28 cellular contexts compared by ENCODE assay signal in genomic region chr21:18524097-18524496, GRCh38.
"Had no signal": no experiment of that assay in that cellular context is flagged by ENCODE, and none has a peak within 500 bp of the region (broad histone marks: within the 10 kb centered on the region; RNA-seq: fewer than 3 reads in every experiment).

No MANE protein-coding gene starts in this region.

- H3K9ac ChIP-seq: neural progenitor cell had no signal

- H3K4me3 ChIP-seq: colonic mucosa, esophagus muscularis mucosa, gastroesophageal sphincter, heart left ventricle, hepatocyte, left lung, mucosa of descending colon, neural progenitor cell, ovary, psoas muscle, sigmoid colon, thoracic aorta, tibial nerve, upper lobe of left lung had no signal

- ATAC-seq: foreskin keratinocyte; gastroesophageal sphincter; heart left ventricle; left lung; mucosa of descending colon; natural killer cell treated with Interleukin-12 subunit alpha and Interleukin-12 subunit beta and Interleukin-15 and Interleukin-18, amount 100 ng/mL, for 72 hours; psoas muscle; right cardiac atrium; stimulated activated memory B cell treated with anti-CD40 and anti-IgM and Interleukin-4, amounts not matched to agents 10 μg/mL and 1 μg/mL and 100 μg/mL, for 72 hours; stimulated activated naive CD8-positive, alpha-beta T cell treated with anti-CD3 and anti-CD28 coated beads, Interleukin-15, Interleukin-2, amounts not matched to agents 100 U/mL and 50 U/mL, for 24 hours had no signal

- H3K4me1 ChIP-seq: colonic mucosa, foreskin keratinocyte, gastroesophageal sphincter, heart left ventricle, left lung, neural progenitor cell, psoas muscle, tibial nerve, upper lobe of left lung had no signal

- DNase-seq: colonic mucosa; dermis blood vessel endothelial cell; effector memory CD4-positive, alpha-beta T cell; foreskin keratinocyte; heart left ventricle; kidney; left lung; mesenchymal stem cell; mucosa of descending colon; naive B cell; nucleus accumbens; ovary; posterior cingulate gyrus; psoas muscle; right cardiac atrium; sigmoid colon; stimulated activated CD4-positive, alpha-beta T cell treated with anti-CD3 and anti-CD28 coated beads, Interleukin-2, amount 100 ng/mL, for 24 hours; stimulated activated CD4-positive, alpha-beta T cell treated with anti-CD3 and anti-CD28 coated beads, Interleukin-4, amount 100 ng/mL, for 24 hours; stimulated activated naive CD8-positive, alpha-beta T cell treated with anti-CD3 and anti-CD28 coated beads, Interleukin-15, Interleukin-2, amounts not matched to agents 100 U/mL and 50 U/mL, for 24 hours; upper lobe of left lung had no signal

- H3K36me3 ChIP-seq: colonic mucosa, esophagus muscularis mucosa, gastroesophageal sphincter, heart left ventricle, left lung, neural progenitor cell, ovary, sigmoid colon, thoracic aorta, tibial nerve, upper lobe of left lung had no signal

- H2AFZ ChIP-seq: hepatocyte, neural progenitor cell had no signal

- H3K9me3 ChIP-seq: colonic mucosa, esophagus muscularis mucosa, gastroesophageal sphincter, heart left ventricle, left lung, mucosa of descending colon, ovary, psoas muscle, sigmoid colon, thoracic aorta, tibial nerve, upper lobe of left lung had no signal

- H3K27me3 ChIP-seq: colonic mucosa, esophagus muscularis mucosa, foreskin keratinocyte, gastroesophageal sphincter, heart left ventricle, hepatocyte, left lung, neural progenitor cell, ovary, sigmoid colon, tibial nerve, upper lobe of left lung had no signal

- H3K27ac ChIP-seq: colonic mucosa, esophagus muscularis mucosa, foreskin keratinocyte, gastroesophageal sphincter, heart left ventricle, hepatocyte, left lung, neural progenitor cell, ovary, psoas muscle, sigmoid colon, thoracic aorta, tibial nerve, upper lobe of left lung had no signal

- H3K4me2 ChIP-seq: hepatocyte, neural progenitor cell had no signal
